ENCODE assay signal across 26 cellular contexts in the genomic region with DNA sequence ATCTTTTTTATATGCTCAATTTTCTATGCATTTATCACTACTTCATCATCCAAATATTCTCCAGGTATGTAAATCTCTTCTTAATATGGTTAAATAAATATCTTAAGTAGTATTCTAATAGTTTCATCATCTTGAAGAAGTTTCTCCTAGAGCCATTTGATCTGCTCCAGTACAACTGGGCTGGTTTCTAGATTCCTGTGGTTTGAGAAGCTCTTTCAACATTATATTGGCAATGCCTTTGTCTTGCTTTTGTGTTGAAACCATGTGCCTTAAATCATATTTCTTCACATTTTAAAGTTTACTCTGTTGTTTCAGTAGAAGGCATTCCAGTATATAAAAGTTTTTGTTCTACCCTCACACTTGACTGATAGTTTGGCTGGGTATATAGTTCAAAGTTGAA. TPM values are rescaled to one million over a fixed set of nuclear protein-coding genes. Genes with fewer than 3 reads are reported as not detected.
DNase-seq lines count a peak whose midpoint lies in the region; TF ChIP-seq lines count a peak whose summit lies in the region.
"Had no signal": no experiment of that assay in that cellular context is flagged by ENCODE, and none has a peak within 500 bp of the region (broad histone marks: within the 10 kb centered on the region; RNA-seq: fewer than 3 reads in every experiment).

No MANE protein-coding gene starts in this region.

- H3K4me1 Mint-ChIP-seq in chondrocyte (ENCODE audit: low read depth), result no peaks in the 10 kb centered on the region
- H3K4me1 Mint-ChIP-seq: activated naive CD4-positive, alpha-beta T cell treated with anti-CD3 and anti-CD28 coated beads, Interleukin-2, amount 50 U/mL, for 24 hours; nephron had no signal

- no peak overlapping the region for H3K27ac Mint-ChIP-seq in chondrocyte (ENCODE audit: unreplicated experiment)
- H3K27ac Mint-ChIP-seq: activated naive CD4-positive, alpha-beta T cell treated with anti-CD3 and anti-CD28 coated beads, Interleukin-2, amount 50 U/mL, for 24 hours; nephron had no signal

- H3K36me3 Mint-ChIP-seq in chondrocyte (ENCODE audit: low read depth), result peaks cover 3% of the 10 kb centered on the region
- H3K36me3 Mint-ChIP-seq: activated naive CD4-positive, alpha-beta T cell treated with anti-CD3 and anti-CD28 coated beads, Interleukin-2, amount 50 U/mL, for 24 hours had no signal

- DNase-seq in GM03348 (ENCODE audit: low spot score) (peak; percentile 41), MV-4-11 (lab: John Stamatoyannopoulos, UW) (peak; percentile 26), fibroblast of gingiva (ENCODE audit: low read depth) (peak; percentile 87), stromal cell of bone marrow (ENCODE audit: low read depth) (peak; percentile 11), GM19238 (ENCODE audit: insufficient read length, low spot score) (no peak), chondrocyte (ENCODE audit: low spot score) (no peak)
- DNase-seq in activated CD8-positive, alpha-beta memory T cell treated with anti-CD3 and anti-CD28 coated beads, Interleukin-2, amount 50 U/mL, for 48 hours, result no peak
- DNase-seq: aorta; BE2C; DMS53; effector CD4-positive, alpha-beta T cell; GF-D8; H7; islet precursor cell; left ventricle myocardium superior; midbrain; NCI-H1417; NCI-H2081; NCI-H345; NCI-H82; retina; stimulated activated CD4-positive, alpha-beta T cell treated with anti-CD3 and anti-CD28 coated beads, Interleukin-4, amount 100 ng/mL, for 4 hours; stimulated activated naive CD4-positive, alpha-beta T cell treated with Interleukin-2 at 50 U/mL for 16 hours; T-helper 9 cell had no signal

- H3K9me3 Mint-ChIP-seq in chondrocyte (ENCODE audit: low read depth), result peaks cover 4% of the 10 kb centered on the region
- H3K9me3 Mint-ChIP-seq: activated naive CD4-positive, alpha-beta T cell treated with anti-CD3 and anti-CD28 coated beads, Interleukin-2, amount 50 U/mL, for 24 hours had no signal

- H3K4me3 Mint-ChIP-seq in chondrocyte (ENCODE audit: unreplicated experiment), result no peak overlapping the region
- H3K4me3 Mint-ChIP-seq: activated naive CD4-positive, alpha-beta T cell treated with anti-CD3 and anti-CD28 coated beads, Interleukin-2, amount 50 U/mL, for 24 hours; nephron had no signal

- H3K27me3 Mint-ChIP-seq in chondrocyte (ENCODE audit: low read depth), result no peaks in the 10 kb centered on the region

- TF ChIP-seq CTCF in chondrocyte (IDR thresholded peaks at IDR 0.05), result no peak

RNA-seq across cellular contexts. Expression of gene MBLAC2, which starts 27.6 kb away (rescaled TPM):
- 6.6 to 8.2 TPM (median 7.1 TPM) in 3 replicates for total RNA-seq in chondrocyte

RNA-seq across cellular contexts. Expression of gene POLR3G, which starts 27.7 kb away (rescaled TPM):
- total RNA-seq in chondrocyte, result 1.4 to 1.6 TPM (median 1.5 TPM) in 3 replicates

RNA-seq across cellular contexts. Expression of gene CETN3, which starts 37.4 kb away (rescaled TPM):
- total RNA-seq in chondrocyte, result 13.6 to 20.3 TPM (median 13.9 TPM) in 3 replicates

Comparison
In these comparisons a context has a peak if more than half of its experiments do, and no peak if none do; other contexts are left out.
1. DNase-seq: peak in GM03348 (single experiment), MV-4-11 (single experiment), fibroblast of gingiva (single experiment) and stromal cell of bone marrow (single experiment); none in GM19238 (single experiment), chondrocyte (single experiment) and activated CD8-positive, alpha-beta memory T cell treated with anti-CD3 and anti-CD28 coated beads, Interleukin-2, amount 50 U/mL, for 48 hours (single experiment).